Comparison of ENCODE assay signal across 8 cellular contexts in the genomic region with DNA sequence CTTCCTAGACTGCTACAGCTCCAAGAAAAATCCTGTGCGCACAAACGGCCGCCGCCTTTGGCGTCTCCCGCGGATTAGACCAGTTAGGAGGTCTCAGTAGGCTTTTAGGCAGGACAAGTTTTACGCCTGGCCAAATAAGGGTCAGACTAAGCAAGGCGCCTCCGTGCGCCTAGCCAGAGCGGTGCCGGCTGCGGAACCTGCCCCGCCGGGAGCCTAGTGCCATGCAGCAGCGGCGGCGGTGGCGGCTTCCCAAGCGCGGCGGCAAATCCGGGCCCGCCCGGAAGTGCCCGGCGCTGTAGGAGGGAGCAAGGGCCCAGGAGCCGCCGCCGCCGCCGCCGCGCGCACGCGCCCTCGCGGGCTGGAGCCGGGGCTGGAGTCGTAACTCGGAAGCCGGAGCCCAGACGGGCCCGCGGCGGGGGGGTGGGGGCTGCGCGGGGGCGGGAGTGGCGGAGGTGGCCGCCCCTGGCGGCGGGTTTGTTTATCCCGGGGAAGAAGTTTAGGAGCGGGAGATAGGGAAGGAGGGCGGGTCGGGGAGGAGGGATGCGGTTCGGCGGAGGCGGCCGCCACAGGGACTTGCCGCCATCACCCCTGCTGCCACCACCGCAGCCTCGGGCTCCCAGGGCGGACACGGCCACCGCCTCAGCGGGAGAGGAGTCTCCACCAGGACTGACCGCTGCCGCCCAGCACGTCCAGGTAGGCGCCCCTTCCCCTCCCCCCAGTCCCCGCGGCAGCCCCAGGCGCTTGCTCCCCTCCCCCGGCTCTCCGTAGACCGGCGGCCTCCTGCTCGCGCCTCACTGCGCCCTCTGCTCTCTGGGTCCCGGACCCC. TPM values are rescaled to one million over a fixed set of nuclear protein-coding genes. Genes with fewer than 3 reads are reported as not detected.
DNase-seq lines count a peak whose midpoint lies in the region; ATAC-seq lines count a peak whose summit lies in the region.

Gene SPOPL, plus strand, starts transcription at position 344 of the 826 bp plus-strand sequence. CDS start 48,447 bp downstream, outside the sequence.

- H3K4me3 ChIP-seq in mesendoderm (ENCODE audit: low read length) = peak within 1 kb of the TSS; percentile 56

- peak within 1 kb of the TSS; percentile 93 for H3K18ac ChIP-seq in mesendoderm (ENCODE audit: low read length)

- H3K9ac ChIP-seq in mesendoderm (ENCODE audit: low read length) = peak within 1 kb of the TSS; percentile 89

- peak within 1 kb of the TSS; percentile 42 for H4K8ac ChIP-seq in mesendoderm (ENCODE audit: low read depth, low read length)

- H3K27me3 Mint-ChIP-seq in effector memory CD8-positive, alpha-beta T cell = no peaks in the 10 kb centered on the region

- H3K79me2 ChIP-seq in mesendoderm (ENCODE audit: control insufficient read depth, insufficient read depth, low read length) = peaks cover 31% of the 10 kb centered on the region

- DNase-seq in COLO668 (lab: John Stamatoyannopoulos, UW; ENCODE audit: unreplicated experiment) (peak; percentile 95), HPDE6-E6E7 (ENCODE audit: extremely low spot score) (peak; percentile 94), NOMO-1 treated with DMSO at 0.1 percent for 48 hours (lab: John Stamatoyannopoulos, UW; ENCODE audit: unreplicated experiment) (peak; percentile 84), mesendoderm (peak; percentile 96)
- DNase-seq in activated CD8-positive, alpha-beta memory T cell treated with anti-CD3 and anti-CD28 coated beads for 4 hours (ENCODE audit: low read depth in 2 of 2) = peak; percentile 64 to 69
- DNase-seq in effector memory CD8-positive, alpha-beta T cell = peak; percentile 70 to 77 (median 76)
- peak; percentile 63 for DNase-seq in stimulated activated CD8-positive, alpha-beta memory T cell treated with anti-CD3 and anti-CD28 coated beads, Interleukin-15, amount 100 ng/mL, for 1 hour (ENCODE audit: low read depth)

- WGBS in mesendoderm (ENCODE audit: extremely low coverage, insufficient coverage, low lambda C conversion rate) = no CpG with 5 or more reads among the region's 86 CpGs

- peak within 1 kb of the TSS; percentile 89 to 94 for H3K27ac Mint-ChIP-seq in effector memory CD8-positive, alpha-beta T cell

- H3K4me2 ChIP-seq in mesendoderm (ENCODE audit: low read length) = peak within 1 kb of the TSS; percentile 77

- H2BK5ac ChIP-seq in mesendoderm (ENCODE audit: low read length) = peak within 1 kb of the TSS; percentile 54

- H3K4me1 Mint-ChIP-seq in effector memory CD8-positive, alpha-beta T cell (ENCODE audit: low read depth in 2 of 2) = peaks cover 27 to 36% of the 10 kb centered on the region in 2 donors

- peak within 1 kb of the TSS; percentile 86 to 98 for H3K4me3 Mint-ChIP-seq in effector memory CD8-positive, alpha-beta T cell

- peaks cover 5% of the 10 kb centered on the region for H3K36me3 Mint-ChIP-seq in effector memory CD8-positive, alpha-beta T cell (ENCODE audit: insufficient read depth)

- H3K4ac ChIP-seq in mesendoderm (ENCODE audit: low read depth, low read length) = peak within 1 kb of the TSS; percentile 92

- peak; percentile 78 for ATAC-seq in GM19463 (IDR thresholded peaks at IDR 0.05; ENCODE audit: unreplicated experiment)
- ATAC-seq in effector memory CD8-positive, alpha-beta T cell (replicated peaks) = peak; percentile 84

- H3K27ac ChIP-seq in mesendoderm (ENCODE audit: low read depth, low read length) = peak within 1 kb of the TSS; percentile 96

- peak within 1 kb of the TSS; percentile 96 for H3K56ac ChIP-seq in mesendoderm (ENCODE audit: low read length)

- H3K4me1 ChIP-seq in mesendoderm (ENCODE audit: control insufficient read depth, low read depth, low read length) = peaks cover 7% of the 10 kb centered on the region

- H2AK5ac ChIP-seq in mesendoderm (ENCODE audit: low read length) = peak within 1 kb of the TSS; percentile 39

- no peak within 1 kb of the TSS for H2BK15ac ChIP-seq in mesendoderm (replicated peaks; ENCODE audit: low read depth)

- peak within 1 kb of the TSS; percentile 56 for H2BK120ac ChIP-seq in mesendoderm (ENCODE audit: low read depth, low read length)

- H3K9me3 Mint-ChIP-seq in effector memory CD8-positive, alpha-beta T cell = no peaks in the 10 kb centered on the region

- H3K79me1 ChIP-seq in mesendoderm (ENCODE audit: low read length) = peaks cover 3% of the 10 kb centered on the region

- H3K23ac ChIP-seq in mesendoderm (ENCODE audit: low read length) = peak within 1 kb of the TSS; percentile 85

- no peaks in the 10 kb centered on the region for H3K27me3 ChIP-seq in mesendoderm (ENCODE audit: insufficient read depth, low read length, poor library complexity)

- H4K5ac ChIP-seq in mesendoderm (ENCODE audit: low read length) = no peak within 1 kb of the TSS

- H3K36me3 ChIP-seq in mesendoderm (ENCODE audit: control insufficient read depth, insufficient read depth, low read length) = no peaks in the 10 kb centered on the region

RNA-seq across cellular contexts. Expression of gene SPOPL, which starts in this region (rescaled TPM):
- 6.4 TPM for polyA plus RNA-seq in mesendoderm (2013, experiment 1 of 2)
- 7.4 TPM for polyA plus RNA-seq in mesendoderm (2013, experiment 2 of 2)

Comparison
In these comparisons a context has a peak if more than half of its experiments do, and no peak if none do; other contexts are left out.
1. Peak in every context shown above with its lines: DNase-seq, ATAC-seq, H3K4me3 ChIP-seq and H3K27ac ChIP-seq.